Comparison of ENCODE assay signal across 28 cellular contexts in genomic region chr4:81997313-81997712, GRCh38.
"Had no signal": no experiment of that assay in that cellular context is flagged by ENCODE, and none has a peak within 500 bp of the region (broad histone marks: within the 10 kb centered on the region; RNA-seq: fewer than 3 reads in every experiment).

No MANE protein-coding gene starts in this region.

- H3K4me2 ChIP-seq: KMS-11, SK-N-SH had no signal

- H3K27me3 ChIP-seq: Peyer's patch, SJCRH30 had no signal

- H3K9me3 ChIP-seq: SJCRH30, SK-N-SH had no signal

- H3K4me1 ChIP-seq: Peyer's patch, SJCRH30 had no signal

- H3K36me3 ChIP-seq: Peyer's patch, SJCRH30 had no signal

- DNase-seq: Karpas-422, KBM-7, NCI-H1048, NCI-H1092 treated with DMSO at 0.1 percent for 48 hours, NCI-H1105 treated with DMSO at 0.1 percent for 48 hours, NCI-H1417, NCI-H1436, NCI-H1694 treated with DMSO at 0.1 percent for 48 hours, NCI-H187 treated with DMSO at 0.1 percent for 48 hours, NCI-H2029, NCI-H2081, NCI-H2171 treated with DMSO at 0.1 percent for 48 hours, NCI-H226, NCI-H510A treated with DMSO at 0.1 percent for 48 hours, NCI-H524 treated with DMSO at 0.1 percent for 48 hours, NCI-H526 treated with DMSO at 0.1 percent for 48 hours, NCI-H774, OCI-M1, PC-3, Peyer's patch, Right ventricle myocardium superior, RPMI8226, SHP77 treated with DMSO at 0.1 percent for 48 hours, SJCRH30, SK-N-SH, SW 1271, T-helper 1 cell had no signal

- H3K4me3 ChIP-seq: Peyer's patch, SJCRH30 had no signal

- ATAC-seq: PC-3 had no signal

- H3K9ac ChIP-seq: KMS-11, SK-N-SH had no signal

- H3K27ac ChIP-seq: KMS-11, Peyer's patch, SJCRH30 had no signal
